In genomic region chr15:72319360-72319984, GRCh38 we compare ENCODE assay signal across 1 cellular context.
TF ChIP-seq lines count a peak whose summit lies in the region.

No MANE protein-coding gene starts in this region.

TF ChIP-seq in IMR-90, 13 proteins besides CTCF, POLR2A, EP300 and RAD21:
- TF ChIP-seq MXI1 (IDR thresholded peaks at IDR 0.05; ENCODE audit: borderline replicate concordance, low read depth, low read length) = peak; percentile 96
- no peak for TF ChIP-seq CEBPB (IDR thresholded peaks at IDR 0.05; ENCODE audit: low read depth, low read length)
